8 cellular contexts compared by ENCODE assay signal in the genomic region with DNA sequence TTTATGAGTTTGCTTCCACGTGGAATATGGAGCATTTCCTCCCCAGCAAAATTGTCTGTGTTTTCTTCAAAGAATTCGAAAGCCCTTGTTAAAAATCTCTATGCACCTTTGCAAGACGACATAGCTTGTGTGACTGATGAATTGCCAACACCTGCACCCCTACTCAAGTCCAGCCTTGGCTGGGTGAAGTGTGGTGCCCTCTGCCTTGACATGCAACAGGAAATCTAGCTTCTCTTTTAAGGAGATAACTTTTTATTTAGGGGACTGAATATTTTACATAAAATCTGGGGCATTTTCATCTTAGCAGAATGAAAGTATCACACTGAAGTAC. TPM values are rescaled to one million over a fixed set of nuclear protein-coding genes. Genes with fewer than 3 reads are reported as not detected.
A peak's percentile ranks its signal among the peaks of the same experiment; 100 is the strongest.
DNase-seq lines count a peak whose midpoint lies in the region; ATAC-seq and TF ChIP-seq lines count a peak whose summit lies in the region.

No MANE protein-coding gene starts in this region.

- no peaks in the 10 kb centered on the region for H3K27me3 Mint-ChIP-seq in naive thymus-derived CD8-positive, alpha-beta T cell

- peak overlapping the region; percentile 60 to 97 (median 89) for H3K4me3 ChIP-seq in dorsolateral prefrontal cortex

- peaks cover 26 to 68% (median 53%) of the 10 kb centered on the region in 4 donors for H3K4me1 Mint-ChIP-seq in naive thymus-derived CD8-positive, alpha-beta T cell

- H3K36me3 Mint-ChIP-seq in naive thymus-derived CD8-positive, alpha-beta T cell, result peaks cover 0 to 3% (median 0%) of the 10 kb centered on the region in 3 donors

- H3K4me3 Mint-ChIP-seq in naive thymus-derived CD8-positive, alpha-beta T cell, result peak overlapping the region; percentile 94 to 100 (median 97)

- H3K27ac ChIP-seq in dorsolateral prefrontal cortex, result peak overlapping the region in 55 of 59 donors; percentile 86 to 99 (median 96)

- POLR2A ChIA-PET in naive thymus-derived CD8-positive, alpha-beta T cell (lab: Charles Lee), result interaction anchor here (0.8 to 1.9 kb wide), 5 partner anchors 12 to 490 kb away, joined by 3 to 7 read pairs (median 4); a partner anchor contains a TSS

- H3K27ac Mint-ChIP-seq in naive thymus-derived CD8-positive, alpha-beta T cell, result peak overlapping the region; percentile 96 to 99 (median 98)

- H3K9me3 Mint-ChIP-seq in naive thymus-derived CD8-positive, alpha-beta T cell, result no peaks in the 10 kb centered on the region

- intact Hi-C loops in dorsolateral prefrontal cortex (cut with DNase I), result loop anchor here in 1 of 2 donors (2.0 kb wide), 2 partner anchors 75 to 121 kb away; no protein-coding TSS in a partner anchor

- TF ChIP-seq CTCF in dorsolateral prefrontal cortex (IDR thresholded peaks at IDR 0.05 in 54 of 56, conservative IDR thresholded peaks at IDR 0.05 in 2 of 56; ENCODE audit: low read depth in 1 of 56, partially characterized antibody in 56 of 56), result peak in 1 of 56 donors; percentile 8

- DNase-seq in ELF-1 (ENCODE audit: low read depth, low spot score) (peak; percentile 18), NAMALWA (ENCODE audit: low spot score) (peak; percentile 79), dorsolateral prefrontal cortex (no peak), NCI-H226 (no peak), 8988T (no peak), ecto neural progenitor cell (ENCODE audit: low spot score) (no peak)
- peak in 1 of 10 donors; percentile 3 for DNase-seq in naive thymus-derived CD8-positive, alpha-beta T cell
- no peak for DNase-seq in stimulated activated CD8-positive, alpha-beta memory T cell treated with anti-CD3 and anti-CD28 coated beads, Interleukin-4, amount 100 ng/mL, for 48 hours

- no peak for ATAC-seq in naive thymus-derived CD8-positive, alpha-beta T cell

- no peaks in the 10 kb centered on the region for H3K27me3 ChIP-seq in dorsolateral prefrontal cortex

RNA-seq across cellular contexts. Expression of a gene that starts 0.6 kb away (rescaled TPM):
- 100 to 1,000 TPM in 6 of 120 experiments, 10 to 100 TPM in 114; 48.0 to 113 (median 78.9) TPM for total RNA-seq in dorsolateral prefrontal cortex
- total RNA-seq in naive thymus-derived CD8-positive, alpha-beta T cell, result 10 to 100 TPM; 57.9 to 72.4 TPM
- polyA plus RNA-seq in naive thymus-derived CD8-positive, alpha-beta T cell, result 10 to 100 TPM; 28.7 to 35.7 (median 30.0) TPM

RNA-seq across cellular contexts. Expression of a gene that starts 1.4 kb away (rescaled TPM):
- 100 to 1,000 TPM in 24 of 120 experiments, 10 to 100 TPM in 96; 66.5 to 124 (median 92.9) TPM for total RNA-seq in dorsolateral prefrontal cortex
- 10 to 100 TPM; 20.4 to 23.0 TPM for total RNA-seq in naive thymus-derived CD8-positive, alpha-beta T cell
- 1 to 10 TPM; 1.0 to 2.8 (median 1.6) TPM for polyA plus RNA-seq in naive thymus-derived CD8-positive, alpha-beta T cell

Comparison
In these comparisons a context has a peak if more than half of its experiments do, and no peak if none do; other contexts are left out.
1. DNase-seq: peak in ELF-1 (single experiment) and NAMALWA (single experiment); none in dorsolateral prefrontal cortex (0 of 10), NCI-H226 (single experiment), 8988T (single experiment), ecto neural progenitor cell (single experiment) and stimulated activated CD8-positive, alpha-beta memory T cell treated with anti-CD3 and anti-CD28 coated beads, Interleukin-4, amount 100 ng/mL, for 48 hours (single experiment).